ENCODE assay signal across 1 cellular context in the genomic region with DNA sequence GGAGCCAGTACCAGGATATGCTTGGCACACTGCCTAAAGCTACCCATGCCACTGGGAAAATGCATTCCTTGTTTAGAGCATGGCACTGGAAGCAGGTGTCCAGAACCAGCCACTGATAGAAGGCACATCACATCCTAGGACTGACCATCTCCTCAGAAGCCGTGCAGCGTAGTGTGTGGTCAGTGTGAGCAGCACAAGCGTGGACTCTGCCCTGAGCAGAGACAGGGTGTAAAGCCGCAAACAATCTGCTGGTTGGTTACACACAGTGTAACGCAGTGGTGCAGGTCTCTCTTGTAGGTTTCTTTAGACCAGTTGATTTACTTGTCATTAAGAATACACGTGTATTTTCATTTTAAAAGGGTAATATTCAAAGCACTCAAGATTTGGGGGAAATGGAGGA.
TF ChIP-seq lines count a peak whose summit lies in the region.

No MANE protein-coding gene starts in this region.

TF ChIP-seq in GM23338, 12 proteins besides CTCF, POLR2A, EP300 and RAD21 (continued from another document):
- TF ChIP-seq REST (IDR thresholded peaks at IDR 0.05; ENCODE audit: unreplicated experiment): no peak
- TF ChIP-seq NANOG (IDR thresholded peaks at IDR 0.05; ENCODE audit: borderline replicate concordance): no peak
- TF ChIP-seq CREB1 (CRISPR knock-in tag; IDR thresholded peaks at IDR 0.05; ENCODE audit: low read depth): no peak
- TF ChIP-seq EZH2phosphoT487 (IDR thresholded peaks at IDR 0.05; ENCODE audit: unreplicated experiment): no peak
- TF ChIP-seq STAT1 (IDR thresholded peaks at IDR 0.05; ENCODE audit: unreplicated experiment): no peak
- no peak for TF ChIP-seq ZNF114 (CRISPR knock-in tag; IDR thresholded peaks at IDR 0.05)
- no peak for TF ChIP-seq ZNF331 (CRISPR knock-in tag; IDR thresholded peaks at IDR 0.05; ENCODE audit: low read depth)
- TF ChIP-seq POLR2AphosphoS5 (IDR thresholded peaks at IDR 0.05; ENCODE audit: low read depth): no peak
